In the genomic region with DNA sequence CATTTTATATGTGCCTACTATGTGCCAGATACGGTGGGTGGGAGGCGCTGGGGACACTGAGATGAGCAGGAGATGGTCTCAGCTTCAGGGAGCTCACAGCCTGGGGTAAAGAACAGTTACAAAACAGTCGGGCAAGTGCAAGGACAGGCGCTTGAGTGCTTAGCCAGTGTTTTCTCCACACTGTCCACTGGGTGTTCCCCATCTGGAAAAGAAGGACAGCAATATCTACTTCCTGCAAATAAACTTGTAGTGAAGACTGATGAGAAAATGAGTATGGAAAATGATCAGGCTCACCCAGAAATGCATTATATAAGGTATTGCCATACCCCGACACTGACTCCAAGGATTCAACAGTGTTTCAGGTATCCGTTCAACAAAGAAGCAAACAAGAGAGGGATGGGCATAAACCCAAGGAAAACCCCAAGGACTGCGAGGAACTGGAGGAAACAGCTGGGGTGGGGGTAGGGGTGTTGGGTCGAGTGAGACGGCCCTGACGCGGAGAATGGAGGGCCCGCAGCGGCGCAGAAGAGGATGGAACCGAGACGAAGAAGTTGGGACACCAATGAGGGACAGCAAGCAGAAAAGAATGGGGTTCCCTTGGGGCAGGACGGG, we compare ENCODE assay signal across 8 cellular contexts. TPM values are rescaled to one million over a fixed set of nuclear protein-coding genes. Genes with fewer than 3 reads are reported as not detected.
DNase-seq lines count a peak whose midpoint lies in the region; ATAC-seq and TF ChIP-seq lines count a peak whose summit lies in the region.

No MANE protein-coding gene starts in this region.

- DNase-seq in NCI-H1092 treated with DMSO at 0.1 percent for 48 hours (lab: John Stamatoyannopoulos, UW) = peak; percentile 30
- DNase-seq in NCI-H1092 (lab: John Stamatoyannopoulos, UW) = no peak
- DNase-seq in LNCaP clone FGC (ENCODE audit: low read depth) = no peak
- DNase-seq in body of pancreas = peak in 2 of 4 donors; percentile 25
- DNase-seq in iris pigment epithelial cell (ENCODE audit: low read depth) = peak; percentile 61
- no peak for DNase-seq in smooth muscle cell (lab: John Stamatoyannopoulos, UW; ENCODE audit: unreplicated experiment)
- DNase-seq in OCI-M1 (lab: John Stamatoyannopoulos, UW) = no peak

- H3K27ac ChIP-seq in body of pancreas (peak overlapping the region in 3 of 4 donors; percentile 51 to 70 (median 59)), smooth muscle cell (ENCODE audit: low read depth) (peak overlapping the region; percentile 52)

- intact Hi-C loops in body of pancreas (cut with DNase I) = no loop called here

- peak; percentile 21; the same call in 1 of the 2 replicates for TF ChIP-seq CTCF in LNCaP clone FGC (IDR thresholded peaks at IDR 0.05; ENCODE audit: control insufficient read depth, extremely low read depth, insufficient read depth)
- TF ChIP-seq CTCF in body of pancreas (IDR thresholded peaks at IDR 0.05) = peak in 3 of 7 experiments; percentile 4 to 17 (median 14)
- TF ChIP-seq CTCF in smooth muscle cell (IDR thresholded peaks at IDR 0.05; ENCODE audit: borderline replicate concordance, insufficient read depth, poor library complexity, severe bottlenecking) = no peak

- H3K4me3 ChIP-seq in LNCaP clone FGC (ENCODE audit: low read depth, low read length) (peak overlapping the region; percentile 60), body of pancreas (peak overlapping the region; percentile 31 to 63), smooth muscle cell (peak overlapping the region; percentile 67)

- TF ChIP-seq POLR2A in body of pancreas (IDR thresholded peaks at IDR 0.05) (no peak), GM18505 (IDR thresholded peaks at IDR 0.05; ENCODE audit: borderline replicate concordance, extremely low read depth, insufficient read depth, insufficient read length) (no peak)

- no peaks in the 10 kb centered on the region for H3K36me3 ChIP-seq in body of pancreas (replicated peaks in 1 of 2; ENCODE audit: insufficient read depth in 1 of 2, low read depth in 2 of 2)
- H3K36me3 ChIP-seq in smooth muscle cell (ENCODE audit: low read depth) = no peaks in the 10 kb centered on the region

- H2AFZ ChIP-seq in smooth muscle cell (ENCODE audit: low read depth) = peak overlapping the region; percentile 33

- H4K20me1 ChIP-seq in smooth muscle cell (ENCODE audit: low read depth) = peaks cover 35% of the 10 kb centered on the region

- H3K4me1 ChIP-seq in body of pancreas (peaks cover 16% of the 10 kb centered on the region), smooth muscle cell (ENCODE audit: low read depth) (peaks cover 4% of the 10 kb centered on the region)

- peak overlapping the region; percentile 88 for H3K4me2 ChIP-seq in smooth muscle cell

- ATAC-seq in body of pancreas = peak; percentile 66
- no peak for ATAC-seq in GM18505 (IDR thresholded peaks at IDR 0.05; ENCODE audit: unreplicated experiment)

- no peaks in the 10 kb centered on the region for H3F3A ChIP-seq in smooth muscle cell (ENCODE audit: low read depth)

- peak overlapping the region; percentile 15 for H3K9ac ChIP-seq in smooth muscle cell (ENCODE audit: low read depth)

- H3K79me2 ChIP-seq in smooth muscle cell (ENCODE audit: low read depth) = peaks cover 23% of the 10 kb centered on the region

- WGBS in body of pancreas, 2 donors = 5% methylated on average over 17 of the region's 17 CpGs
- WGBS in smooth muscle cell (ENCODE audit: low lambda C conversion rate) = 54% methylated on average over 16 of the region's 17 CpGs

- H3K27me3 ChIP-seq in body of pancreas (no peaks in the 10 kb centered on the region), smooth muscle cell (ENCODE audit: low read depth) (no peaks in the 10 kb centered on the region)

- H3K9me3 ChIP-seq in body of pancreas (no peaks in the 10 kb centered on the region), smooth muscle cell (replicated peaks; ENCODE audit: low read depth) (no peaks in the 10 kb centered on the region)

RNA-seq across cellular contexts. Expression of a gene that starts 0.8 kb away (rescaled TPM):
- 1 to 10 TPM; 7.3 to 8.0 TPM for total RNA-seq in body of pancreas
- 33.1 and 33.4 TPM in 2 replicates for total RNA-seq in smooth muscle cell
- 38.6 and 39.7 TPM in 2 replicates for polyA plus RNA-seq in smooth muscle cell

RNA-seq across cellular contexts. Expression of a gene that starts 35.7 kb away (rescaled TPM):
- not detected for total RNA-seq in body of pancreas
- 0.63 TPM in 1 of 2 replicates, not detected in the other for total RNA-seq in smooth muscle cell
- 0.38 TPM in 1 of 2 replicates, not detected in the other for polyA plus RNA-seq in smooth muscle cell

RNA-seq across cellular contexts. Expression of a gene that starts 43.5 kb away (rescaled TPM):
- total RNA-seq in body of pancreas (not detected), smooth muscle cell (not detected in 2 replicates)
- polyA plus RNA-seq in smooth muscle cell = not detected in 2 replicates

Comparison
In these comparisons a context has a peak if more than half of its experiments do, and no peak if none do; other contexts are left out.
1. DNase-seq: peak in NCI-H1092 treated with DMSO at 0.1 percent for 48 hours (single experiment) and iris pigment epithelial cell (single experiment); none in NCI-H1092 (single experiment), LNCaP clone FGC (single experiment), smooth muscle cell (single experiment) and OCI-M1 (single experiment).
2. Peak in every context shown above with its lines, with median percentiles within 50 percentile points of each other: H3K4me3 ChIP-seq.